ENCODE assay signal across 8 cellular contexts in the genomic region with DNA sequence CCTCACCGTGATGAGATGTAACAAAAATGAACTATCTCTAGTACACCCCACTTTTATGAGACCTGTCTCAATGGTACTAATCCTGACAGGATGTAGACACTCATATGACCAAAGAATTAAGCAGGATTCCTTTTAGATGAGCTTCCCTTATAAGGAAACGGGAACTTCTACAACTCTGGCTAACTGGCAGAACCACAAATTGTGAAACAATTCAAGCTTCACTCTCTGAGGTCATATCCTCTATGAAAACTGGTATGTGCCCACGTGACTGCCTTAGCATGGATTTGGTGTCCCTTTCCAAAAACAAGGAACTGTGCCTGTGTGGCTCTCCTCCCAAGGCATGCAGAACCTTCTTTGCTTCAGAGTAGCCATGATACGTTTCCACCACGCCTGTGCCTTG. TPM values are rescaled to one million over a fixed set of nuclear protein-coding genes. Genes with fewer than 3 reads are reported as not detected.
A peak's percentile ranks its signal among the peaks of the same experiment; 100 is the strongest.
DNase-seq lines count a peak whose midpoint lies in the region; ATAC-seq and TF ChIP-seq lines count a peak whose summit lies in the region.

No MANE protein-coding gene starts in this region.

- H3K27ac Mint-ChIP-seq in nephron = peak overlapping the region in 2 of 3 experiments; percentile 50 to 90

- H3K4me3 Mint-ChIP-seq in nephron = no peak overlapping the region

- no peak for ATAC-seq in GM18861 (IDR thresholded peaks at IDR 0.05; ENCODE audit: unreplicated experiment)

- peak overlapping the region; percentile 61 to 80 for H3K27ac ChIP-seq in esophagus (ENCODE audit: low read depth in 2 of 2, low read length in 1 of 2)

- 55 to 69% methylated on average over 5 of the region's 5 CpGs for WGBS in esophagus, 2 donors

- peaks cover 3% of the 10 kb centered on the region for H3K27me3 Mint-ChIP-seq in nephron (ENCODE audit: low read depth)

- peaks cover 82% of the 10 kb centered on the region for H3K4me1 Mint-ChIP-seq in nephron

- peaks cover 4 to 7% of the 10 kb centered on the region in 2 donors for H3K36me3 ChIP-seq in esophagus (ENCODE audit: control insufficient read depth in 2 of 2, insufficient read depth in 2 of 2, low read length in 1 of 2)

- DNase-seq in COLO829 (ENCODE audit: low spot score) (peak; percentile 60), OCI-M1 (lab: John Stamatoyannopoulos, UW) (peak; percentile 81), NCI-H2227 (lab: John Stamatoyannopoulos, UW; ENCODE audit: unreplicated experiment) (no peak), NCI-H526 treated with DMSO at 0.1 percent for 48 hours (lab: John Stamatoyannopoulos, UW) (no peak), NCI-H69 (lab: John Stamatoyannopoulos, UW) (no peak)

- H3K4me1 ChIP-seq in esophagus (ENCODE audit: control insufficient read depth in 2 of 2, insufficient read depth in 2 of 2, low read length in 1 of 2) = no peaks in the 10 kb centered on the region

- no peak for TF ChIP-seq CTCF in nephron (IDR thresholded peaks at IDR 0.05; ENCODE audit: unreplicated experiment in 3 of 3)

- no peaks in the 10 kb centered on the region for H3K27me3 ChIP-seq in esophagus (ENCODE audit: control insufficient read depth in 1 of 2, insufficient read depth in 2 of 2, low read length in 2 of 2)

- H3K9me3 ChIP-seq in esophagus (ENCODE audit: control insufficient read depth in 2 of 2, insufficient read depth in 1 of 2, low read depth in 1 of 2, low read length in 1 of 2) = no peaks in the 10 kb centered on the region

- H3K36me3 Mint-ChIP-seq in nephron (ENCODE audit: low read depth) = peaks cover 34% of the 10 kb centered on the region

- no peaks in the 10 kb centered on the region for H3K9me3 Mint-ChIP-seq in nephron

- H3K4me3 ChIP-seq in esophagus (ENCODE audit: low read depth in 1 of 2, low read length in 2 of 2) = no peak overlapping the region

RNA-seq across cellular contexts. Expression of a gene that starts 14.1 kb away (rescaled TPM):
- under 1 TPM; 0.73 to 0.81 TPM for polyA plus RNA-seq in esophagus

RNA-seq across cellular contexts. Expression of a gene that starts 21.3 kb away (rescaled TPM):
- polyA plus RNA-seq in esophagus = 10 to 100 TPM; 12.0 to 20.6 TPM

RNA-seq across cellular contexts. Expression of a gene that starts 32.4 kb away (rescaled TPM):
- polyA plus RNA-seq in esophagus = 10 to 100 TPM; 12.9 to 15.9 TPM

Comparison
In these comparisons a context has a peak if more than half of its experiments do, and no peak if none do; other contexts are left out.
1. DNase-seq: peak in COLO829 (single experiment) and OCI-M1 (single experiment); none in NCI-H2227 (single experiment), NCI-H526 treated with DMSO at 0.1 percent for 48 hours (single experiment) and NCI-H69 (single experiment).